In genomic region chr9:4145482-4145881, GRCh38 we compare ENCODE assay signal across 20 cellular contexts.
DNase-seq lines count a peak whose midpoint lies in the region; ATAC-seq, FAIRE-seq and TF ChIP-seq lines count a peak whose summit lies in the region.
"Had no signal": no experiment of that assay in that cellular context is flagged by ENCODE, and none has a peak within 500 bp of the region (broad histone marks: within the 10 kb centered on the region; RNA-seq: fewer than 3 reads in every experiment).

No MANE protein-coding gene starts in this region.

- no peaks in the 10 kb centered on the region for H3K27me3 ChIP-seq in body of pancreas
- H3K27me3 ChIP-seq: ovary had no signal

- intact Hi-C loops in body of pancreas (cut with DNase I) (loop anchor here (10.0 kb wide), 1 partner anchor 79 kb away; no protein-coding TSS in a partner anchor), kidney (cut with DNase I) (no loop called here)

- peaks cover 24% of the 10 kb centered on the region for H3K4me1 ChIP-seq in body of pancreas
- peaks cover 33 to 65% of the 10 kb centered on the region in 2 donors for H3K4me1 ChIP-seq in kidney (ENCODE audit: control insufficient read depth in 1 of 2, insufficient read depth in 1 of 2, low read depth in 1 of 2, low read length in 2 of 2)

- H3K4me3 ChIP-seq in body of pancreas, result no peak overlapping the region
- peak overlapping the region in 1 of 2 donors; percentile 27 for H3K4me3 ChIP-seq in kidney (ENCODE audit: low read length in 2 of 2)
- H3K4me3 ChIP-seq: ovary, SK-N-MC had no signal

- WGBS in body of pancreas, 2 donors, result 53% methylated on average over 4 of the region's 4 CpGs

- FAIRE-seq in G401.6 (lab: Jason Lieb, UNC) (peak; percentile 15), kidney (lab: Jason Lieb, UNC) (no peak)
- FAIRE-seq: frontal cortex, TTC549 had no signal

- H3K27ac ChIP-seq in body of pancreas (peak overlapping the region; percentile 13 to 74 (median 62)), kidney (ENCODE audit: low read depth in 2 of 2, low read length in 2 of 2) (peak overlapping the region; percentile 72 to 91)
- H3K27ac ChIP-seq: SK-N-MC had no signal

- H3K36me3 ChIP-seq in body of pancreas (replicated peaks in 1 of 2; ENCODE audit: insufficient read depth in 1 of 2, low read depth in 2 of 2) (no peaks in the 10 kb centered on the region), kidney (ENCODE audit: control insufficient read depth in 1 of 2, insufficient read depth in 2 of 2, low read length in 2 of 2) (no peaks in the 10 kb centered on the region)
- H3K36me3 ChIP-seq: ovary had no signal

- no peaks in the 10 kb centered on the region for H3K9me3 ChIP-seq in body of pancreas
- no peaks in the 10 kb centered on the region for H3K9me3 ChIP-seq in kidney (ENCODE audit: control insufficient read depth in 1 of 2, low read length in 2 of 2)
- H3K9me3 ChIP-seq: ovary had no signal

- TF ChIP-seq CTCF in body of pancreas (IDR thresholded peaks at IDR 0.05), result no peak
- TF ChIP-seq CTCF in kidney (IDR thresholded peaks at IDR 0.05; ENCODE audit: borderline replicate concordance, extremely low read depth, insufficient read depth), result no peak

- no peak for TF ChIP-seq POLR2A in body of pancreas (IDR thresholded peaks at IDR 0.05)

- no peak for DNase-seq in body of pancreas
- no peak for DNase-seq in kidney
- DNase-seq in renal cortical epithelial cell (ENCODE audit: low read depth), result peak; percentile 49
- no peak for DNase-seq in DMS 273 (lab: John Stamatoyannopoulos, UW; ENCODE audit: unreplicated experiment)
- DNase-seq in HuH-7.5 (ENCODE audit: low spot score), result no peak
- DNase-seq: activated CD4-positive, alpha-beta T cell treated with anti-CD3 and anti-CD28 coated beads, Interleukin-2, amount 50 U/mL, for 1 hour; activated naive CD8-positive, alpha-beta T cell treated with anti-CD3 and anti-CD28 coated beads for 36 hours; activated T-cell treated with anti-CD3 and anti-CD28 coated beads, Interleukin-2, amount 50 U/mL, for 4 hours; central memory CD4-positive, alpha-beta T cell; DMS53; endodermal cell; NCI-H187; NCI-H510A; ovary had no signal

- ATAC-seq in body of pancreas (peak; percentile 28), GM21723 (IDR thresholded peaks at IDR 0.05; ENCODE audit: unreplicated experiment) (no peak), GM21390 (IDR thresholded peaks at IDR 0.05; ENCODE audit: unreplicated experiment) (no peak)
- ATAC-seq: activated T-cell treated with anti-CD3 and anti-CD28 coated beads, Interleukin-2, amount 50 U/mL, for 4 hours had no signal

- H3K9ac ChIP-seq in kidney (ENCODE audit: low read length in 2 of 2), result peak overlapping the region in 1 of 2 donors; percentile 49
